5 cellular contexts compared by ENCODE assay signal in the genomic region with DNA sequence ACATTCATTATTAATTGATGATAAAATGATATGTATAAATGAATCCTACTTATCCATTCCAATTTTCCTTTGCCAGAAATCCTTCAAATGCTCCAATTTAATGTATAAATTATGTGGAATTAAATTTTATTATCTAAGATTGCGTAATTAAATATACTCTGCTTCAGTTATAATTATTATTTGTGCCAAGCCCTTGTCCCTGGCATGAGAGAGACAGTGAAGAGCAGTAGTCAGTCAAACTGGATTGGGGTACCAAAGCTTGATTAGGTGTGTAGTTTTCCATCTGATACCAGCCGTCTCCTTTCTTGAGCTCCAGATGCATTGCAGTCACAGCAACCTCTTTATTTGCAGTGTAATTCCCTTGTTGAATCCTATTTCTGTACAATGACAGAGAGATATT.
"Had no signal": no experiment of that assay in that cellular context is flagged by ENCODE, and none has a peak within 500 bp of the region (broad histone marks: within the 10 kb centered on the region; RNA-seq: fewer than 3 reads in every experiment).

No MANE protein-coding gene starts in this region.

- H3K9me3 Mint-ChIP-seq: GM23338 had no signal

- H3K4me1 Mint-ChIP-seq: GM23338, IgD-negative memory B cell had no signal

- DNase-seq: HCEC 1CT, KG1 had no signal

- H2AFZ ChIP-seq: GM23338 had no signal

- H3K4me3 Mint-ChIP-seq: GM23338, IgD-negative memory B cell had no signal

- H3K4me3 ChIP-seq: GM23338 had no signal

- H3K4me2 ChIP-seq: GM23338 had no signal

- FAIRE-seq: HTR-8/SVneo had no signal

- H3K27ac Mint-ChIP-seq: GM23338, IgD-negative memory B cell had no signal
